Comparison of ENCODE assay signal across 19 cellular contexts in the genomic region with DNA sequence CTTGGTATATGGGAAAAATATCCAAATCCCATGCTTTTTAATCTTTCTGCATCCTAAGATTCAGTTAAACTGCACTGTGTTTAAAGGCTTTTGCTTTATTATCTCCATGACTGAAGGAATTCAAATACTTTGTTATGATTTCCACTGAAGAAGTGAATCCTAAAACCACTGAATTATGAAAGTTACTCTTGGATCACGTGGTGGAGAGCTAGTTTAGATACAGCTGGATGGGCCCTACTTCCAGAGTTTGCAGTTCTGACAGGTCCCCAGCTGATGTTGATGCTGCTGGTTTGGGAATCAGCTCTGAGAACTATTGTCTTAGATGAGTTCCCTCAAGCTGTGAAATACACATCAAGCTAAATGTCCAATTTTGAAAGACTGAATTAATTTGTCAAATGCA. TPM values are rescaled to one million over a fixed set of nuclear protein-coding genes. Genes with fewer than 3 reads are reported as not detected.
DNase-seq lines count a peak whose midpoint lies in the region; ATAC-seq and TF ChIP-seq lines count a peak whose summit lies in the region.
"Had no signal": no experiment of that assay in that cellular context is flagged by ENCODE, and none has a peak within 500 bp of the region (broad histone marks: within the 10 kb centered on the region; RNA-seq: fewer than 3 reads in every experiment).

No MANE protein-coding gene starts in this region.

- H3K9ac ChIP-seq in adipocyte (ENCODE audit: low read length), result peak overlapping the region; percentile 98
- no peak overlapping the region for H3K9ac ChIP-seq in fibroblast of lung (ENCODE audit: insufficient read depth, low read length)

- peak overlapping the region in 2 of 3 experiments; percentile 67 to 73 for H3K27ac Mint-ChIP-seq in nephron
- no peak overlapping the region for H3K27ac Mint-ChIP-seq in GM23338
- H3K27ac Mint-ChIP-seq: activated CD4-positive, alpha-beta memory T cell treated with anti-CD3 and anti-CD28 coated beads for 36 hours; activated naive CD4-positive, alpha-beta T cell treated with anti-CD3 and anti-CD28 coated beads, Interleukin-2, amount 10 ng/mL, durations not matched to agents 7 days and 5 days; stimulated activated memory B cell treated with anti-CD40 and anti-IgM and Interleukin-4, amounts not matched to agents 10 μg/mL and 1 μg/mL and 100 μg/mL, for 72 hours had no signal

- H3K27me3 ChIP-seq in adipocyte (replicated peaks; ENCODE audit: control insufficient read depth, insufficient read depth, low read length) (no peaks in the 10 kb centered on the region), fibroblast of lung (ENCODE audit: control insufficient read depth, insufficient read depth, low read length) (no peaks in the 10 kb centered on the region), tibial artery (no peaks in the 10 kb centered on the region), GM23338 (ENCODE audit: insufficient read depth) (no peaks in the 10 kb centered on the region)
- H3K27me3 ChIP-seq: tibial nerve had no signal

- peaks cover 2% of the 10 kb centered on the region for H4K20me1 ChIP-seq in fibroblast of lung (ENCODE audit: control insufficient read depth, extremely low read depth, insufficient read depth, low read length)
- H4K20me1 ChIP-seq in GM23338 (replicated peaks; ENCODE audit: insufficient read depth), result no peaks in the 10 kb centered on the region

- no peaks in the 10 kb centered on the region for H3K9me2 ChIP-seq in GM23338 (ENCODE audit: insufficient read depth)

- H3K4me3 ChIP-seq in adipocyte (ENCODE audit: low read length) (peak overlapping the region; percentile 96), fibroblast of lung (replicated peaks in 1 of 4; ENCODE audit: control extremely low read depth in 1 of 4, insufficient read depth in 1 of 4, low read depth in 3 of 4, low read length in 4 of 4) (peak overlapping the region in 1 of 4 experiments; percentile 86), tibial artery (no peak overlapping the region), GM23338 (no peak overlapping the region)
- H3K4me3 ChIP-seq: mucosa of descending colon had no signal

- H3K36me3 ChIP-seq in adipocyte (ENCODE audit: control insufficient read depth, insufficient read depth, low read length, severe bottlenecking), result peaks cover 35% of the 10 kb centered on the region
- H3K36me3 ChIP-seq in fibroblast of lung (ENCODE audit: control insufficient read depth, insufficient read depth, low read length), result peaks cover 11% of the 10 kb centered on the region
- H3K36me3 ChIP-seq in tibial artery, result peaks cover 0 to 14% (median 0%) of the 10 kb centered on the region in 3 donors
- no peaks in the 10 kb centered on the region for H3K36me3 ChIP-seq in GM23338 (ENCODE audit: insufficient read depth)
- H3K36me3 ChIP-seq: BE2C, tibial nerve had no signal

- H3K4me1 ChIP-seq in adipocyte (ENCODE audit: control insufficient read depth, insufficient read depth, low read length) (peaks cover 77% of the 10 kb centered on the region), fibroblast of lung (ENCODE audit: control insufficient read depth, extremely low read depth, insufficient read depth, low read length) (peaks cover 19% of the 10 kb centered on the region), tibial artery (peaks cover 0 to 70% (median 35%) of the 10 kb centered on the region in 4 donors), GM23338 (ENCODE audit: insufficient read depth) (peaks cover 21% of the 10 kb centered on the region)
- H3K4me1 ChIP-seq: BE2C had no signal

- H3F3A ChIP-seq in GM23338 (replicated peaks; ENCODE audit: low read depth), result no peaks in the 10 kb centered on the region

- H3K79me2 ChIP-seq in fibroblast of lung (ENCODE audit: control insufficient read depth, insufficient read depth, low read length) (peaks cover 98% of the 10 kb centered on the region), GM23338 (replicated peaks; ENCODE audit: insufficient read depth) (no peaks in the 10 kb centered on the region)

- H2AFZ ChIP-seq in fibroblast of lung (ENCODE audit: low read length) (no peak overlapping the region), GM23338 (no peak overlapping the region)

- no peak overlapping the region for H3K4me3 Mint-ChIP-seq in nephron
- H3K4me3 Mint-ChIP-seq in GM23338, result no peak overlapping the region
- H3K4me3 Mint-ChIP-seq: activated CD4-positive, alpha-beta memory T cell treated with anti-CD3 and anti-CD28 coated beads for 36 hours; activated naive CD4-positive, alpha-beta T cell treated with anti-CD3 and anti-CD28 coated beads, Interleukin-2, amount 10 ng/mL, durations not matched to agents 7 days and 5 days; stimulated activated memory B cell treated with anti-CD40 and anti-IgM and Interleukin-4, amounts not matched to agents 10 μg/mL and 1 μg/mL and 100 μg/mL, for 72 hours had no signal

- H3K9me3 ChIP-seq in adipocyte (ENCODE audit: control insufficient read depth, low read length) (no peaks in the 10 kb centered on the region), fibroblast of lung (ENCODE audit: control insufficient read depth, insufficient read depth, low read depth, low read length) (no peaks in the 10 kb centered on the region), tibial artery (no peaks in the 10 kb centered on the region)
- H3K9me3 ChIP-seq: BE2C, mucosa of descending colon, tibial nerve had no signal

- H3K36me3 Mint-ChIP-seq in nephron (ENCODE audit: low read depth) (peaks cover 10% of the 10 kb centered on the region), GM23338 (ENCODE audit: low read depth) (no peaks in the 10 kb centered on the region)
- H3K36me3 Mint-ChIP-seq: activated CD4-positive, alpha-beta memory T cell treated with anti-CD3 and anti-CD28 coated beads for 36 hours; activated naive CD4-positive, alpha-beta T cell treated with anti-CD3 and anti-CD28 coated beads, Interleukin-2, amount 10 ng/mL, durations not matched to agents 7 days and 5 days; stimulated activated memory B cell treated with anti-CD40 and anti-IgM and Interleukin-4, amounts not matched to agents 10 μg/mL and 1 μg/mL and 100 μg/mL, for 72 hours had no signal

- peak overlapping the region; percentile 5 for H3K4me2 ChIP-seq in fibroblast of lung (ENCODE audit: extremely low read depth, insufficient read depth, low read length)
- H3K4me2 ChIP-seq in GM23338, result no peak overlapping the region

- TF ChIP-seq CTCF in fibroblast of lung (conservative IDR thresholded peaks at IDR 0.05 in 1 of 2, IDR thresholded peaks at IDR 0.05 in 1 of 2; ENCODE audit: low read depth in 1 of 2, low read length in 2 of 2) (no peak), nephron (IDR thresholded peaks at IDR 0.05; ENCODE audit: unreplicated experiment in 3 of 3) (no peak), tibial artery (IDR thresholded peaks at IDR 0.05) (no peak), GM23338 (conservative IDR thresholded peaks at IDR 0.05; ENCODE audit: low read depth in 2 of 2) (no peak)

- H3K9me3 Mint-ChIP-seq in nephron (no peaks in the 10 kb centered on the region), GM23338 (no peaks in the 10 kb centered on the region)
- H3K9me3 Mint-ChIP-seq: activated CD4-positive, alpha-beta memory T cell treated with anti-CD3 and anti-CD28 coated beads for 36 hours; activated naive CD4-positive, alpha-beta T cell treated with anti-CD3 and anti-CD28 coated beads, Interleukin-2, amount 10 ng/mL, durations not matched to agents 7 days and 5 days; stimulated activated memory B cell treated with anti-CD40 and anti-IgM and Interleukin-4, amounts not matched to agents 10 μg/mL and 1 μg/mL and 100 μg/mL, for 72 hours had no signal

- no peak overlapping the region for H3K27ac ChIP-seq in fibroblast of lung (ENCODE audit: insufficient read depth, low read length)
- peak overlapping the region; percentile 88 for H3K27ac ChIP-seq in tibial artery
- H3K27ac ChIP-seq in GM23338 (ENCODE audit: low read depth), result no peak overlapping the region

- intact Hi-C loops in tibial artery (cut with DNase I; ENCODE audit: low total_unique reads), result no loop called here

- ATAC-seq in GM23338, result no peak
- ATAC-seq in HG02981 (IDR thresholded peaks at IDR 0.05; ENCODE audit: unreplicated experiment), result no peak
- ATAC-seq: mucosa of descending colon; stimulated activated memory B cell treated with anti-CD40 and anti-IgM and Interleukin-4, amounts not matched to agents 10 μg/mL and 1 μg/mL and 100 μg/mL, for 72 hours had no signal

- no peaks in the 10 kb centered on the region for H3K27me3 Mint-ChIP-seq in nephron (ENCODE audit: low read depth)
- H3K27me3 Mint-ChIP-seq in GM23338 (ENCODE audit: insufficient read depth, low read depth, poor library complexity), result peaks cover 2% of the 10 kb centered on the region

- H3K4me1 Mint-ChIP-seq in nephron, result peaks cover 35% of the 10 kb centered on the region
- H3K4me1 Mint-ChIP-seq in GM23338, result peaks cover 50% of the 10 kb centered on the region

- DNase-seq in adipocyte (ENCODE audit: low read depth) (no peak), fibroblast of lung (ENCODE audit: low read depth in 2 of 2) (no peak), tibial artery (no peak), GM23338 (ENCODE audit: low spot score) (no peak), NCI-H187 (lab: John Stamatoyannopoulos, UW) (no peak)
- DNase-seq: activated CD4-positive, alpha-beta memory T cell treated with anti-CD3 and anti-CD28 coated beads for 36 hours; activated naive CD4-positive, alpha-beta T cell treated with anti-CD3 and anti-CD28 coated beads, Interleukin-2, amount 10 ng/mL, durations not matched to agents 7 days and 5 days; BE2C; mucosa of descending colon; NCI-H1092; NCI-H524 treated with DMSO at 0.1 percent for 48 hours had no signal

TF ChIP-seq in GM23338, 12 proteins besides CTCF, POLR2A, EP300 and RAD21:
- TF ChIP-seq JUNB (IDR thresholded peaks at IDR 0.05; ENCODE audit: unreplicated experiment) (no peak), POLR2AphosphoS5 (IDR thresholded peaks at IDR 0.05; ENCODE audit: low read depth) (no peak), EZH2 (IDR thresholded peaks at IDR 0.05; ENCODE audit: low read depth, unreplicated experiment) (no peak), STAT1 (IDR thresholded peaks at IDR 0.05; ENCODE audit: unreplicated experiment) (no peak)

RNA-seq across cellular contexts. Expression of gene DAB2, which starts 5.0 kb away (rescaled TPM):
- 161 and 217 TPM in 2 replicates for total RNA-seq in fibroblast of lung
- polyA plus RNA-seq in fibroblast of lung (328 and 538 TPM in 2 replicates), GM23338 (2016; fragmentation: Nextera tagmentation; extraction: Ambion mirVana) (6.0 and 6.4 TPM in 2 replicates)
- polyA plus RNA-seq in fibroblast of lung (2012), result 211 and 409 TPM in 2 replicates
- 185 and 339 TPM in 2 replicates for polyA minus RNA-seq in fibroblast of lung (ENCODE audit: low replicate concordance)
- total RNA-seq in GM23338 (2014; rRNA removed; shearing (Covaris generic)), result 2.6 and 8.4 TPM in 2 replicates
- total RNA-seq: activated CD4-positive, alpha-beta memory T cell treated with anti-CD3 and anti-CD28 coated beads for 36 hours; T-helper 1 cell treated with Interleukin-12 subunit alpha and Interleukin-12 subunit beta and Interleukin-4 antibody, amounts not matched to agents 30 ng/mL and 1 ng/mL, for 36 hours had no signal

RNA-seq across cellular contexts. Expression of gene C9, which starts 55.5 kb away (rescaled TPM):
- total RNA-seq in fibroblast of lung, result under 0.01 and 0.33 TPM in 2 replicates
- polyA plus RNA-seq in fibroblast of lung (0.06 TPM in 1 of 2 replicates, not detected in the other), GM23338 (2016; fragmentation: Nextera tagmentation; extraction: Ambion mirVana) (not detected in 2 replicates)
- polyA plus RNA-seq in fibroblast of lung (2012), result not detected in 2 replicates
- polyA minus RNA-seq in fibroblast of lung (ENCODE audit: low replicate concordance), result not detected in 2 replicates
- total RNA-seq in GM23338 (2014; rRNA removed; shearing (Covaris generic)), result 2.8 TPM in 1 of 2 replicates, not detected in the other
- total RNA-seq: activated CD4-positive, alpha-beta memory T cell treated with anti-CD3 and anti-CD28 coated beads for 36 hours; Daoy; fibroblast of villous mesenchyme; LHCN-M2; T-helper 1 cell treated with Interleukin-12 subunit alpha and Interleukin-12 subunit beta and Interleukin-4 antibody, amounts not matched to agents 30 ng/mL and 1 ng/mL, for 36 hours; tibial nerve had no signal

Comparison
In these comparisons a context has a peak if more than half of its experiments do, and no peak if none do; other contexts are left out.
1. H3K27ac ChIP-seq: peak in tibial artery (2 of 2); none in fibroblast of lung (single experiment) and GM23338 (single experiment).
2. RNA of gene DAB2, which starts 5.0 kb away (total RNA-seq): 161 to 217 TPM in fibroblast of lung; 2.6 to 8.4 TPM in GM23338; every median in the first group is over 10 times any median in the second.